In the genomic region with DNA sequence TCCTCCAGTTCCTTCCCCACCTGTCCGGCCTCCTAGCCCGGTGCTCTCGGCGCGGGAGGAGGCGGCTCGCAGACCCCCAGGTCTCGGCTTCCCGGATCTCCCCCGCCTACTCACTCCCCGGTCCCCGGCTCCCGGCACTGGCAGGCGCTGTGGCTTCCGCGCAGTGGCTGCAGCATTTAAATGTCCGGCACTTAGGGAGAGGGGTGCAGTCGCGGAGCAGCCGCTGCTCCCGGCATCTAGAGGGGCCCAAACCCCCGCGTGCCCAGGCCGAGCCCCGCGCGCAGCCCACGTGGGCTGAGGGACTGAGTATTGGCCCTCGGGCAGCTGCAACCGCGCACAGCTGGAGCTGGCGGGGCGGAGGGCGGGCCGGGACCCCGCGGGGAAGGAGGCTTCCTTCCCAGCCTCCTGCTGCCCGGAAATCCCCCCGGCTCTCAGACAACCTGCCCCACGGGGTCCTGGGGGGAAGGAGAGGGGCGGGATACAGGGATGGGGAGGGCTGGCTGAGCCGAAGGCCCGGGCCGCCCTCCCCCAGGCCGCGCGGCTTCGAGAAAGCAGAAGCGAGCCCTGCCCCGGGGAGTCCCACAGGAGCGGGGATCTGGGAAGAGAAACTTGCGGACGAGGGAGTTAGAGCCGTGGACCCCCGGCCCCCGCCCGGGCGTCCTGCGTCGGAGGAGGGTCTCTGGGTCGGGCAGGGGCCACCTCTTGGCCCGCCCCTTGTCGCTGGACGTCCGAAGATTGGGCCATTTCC, we compare ENCODE assay signal across 8 cellular contexts. TPM values are rescaled to one million over a fixed set of nuclear protein-coding genes. Genes with fewer than 3 reads are reported as not detected.
A peak's percentile ranks its signal among the peaks of the same experiment; 100 is the strongest.
DNase-seq lines count a peak whose midpoint lies in the region; ATAC-seq and TF ChIP-seq lines count a peak whose summit lies in the region.

No MANE protein-coding gene starts in this region.

- peaks cover 20% of the 10 kb centered on the region for H3K23me2 ChIP-seq in H9 (ENCODE audit: insufficient read length, low read depth, low read length, poor library complexity, severe bottlenecking)

- H2AK5ac ChIP-seq in H9 (ENCODE audit: insufficient read length, low read length) = no peak overlapping the region

- H3K9me3 Mint-ChIP-seq in H9 = peaks cover 0 to 3% of the 10 kb centered on the region in 2 experiments; a peak in 2 of 5 replicates
- H3K9me3 Mint-ChIP-seq in activated CD8-positive, alpha-beta T cell treated with anti-CD3 and anti-CD28 coated beads, Interleukin-2, amount 10 ng/mL, durations not matched to agents 7 days and 5 days (ENCODE audit: insufficient read depth) = no peaks in the 10 kb centered on the region

- H2BK12ac ChIP-seq in H9 (ENCODE audit: insufficient read length, low read depth, low read length) = no peak overlapping the region

- H4K8ac ChIP-seq in H9 (replicated peaks; ENCODE audit: insufficient read length, low read depth, low read length) = no peak overlapping the region

- no peak overlapping the region for H4K91ac ChIP-seq in H9 (ENCODE audit: insufficient read length, low read depth, low read length)

- H4K5ac ChIP-seq in H9 (ENCODE audit: insufficient read length, low read depth, low read length) = no peak overlapping the region

- peaks cover 64% of the 10 kb centered on the region for H3K27me3 Mint-ChIP-seq in H9 (ENCODE audit: low read depth)
- peaks cover 32% of the 10 kb centered on the region for H3K27me3 Mint-ChIP-seq in activated CD8-positive, alpha-beta T cell treated with anti-CD3 and anti-CD28 coated beads, Interleukin-2, amount 10 ng/mL, durations not matched to agents 7 days and 5 days (ENCODE audit: low read depth)

- peak; percentile 43 for ATAC-seq in activated CD8-positive, alpha-beta T cell treated with anti-CD3 and anti-CD28 coated beads, Interleukin-2, amount 10 ng/mL, durations not matched to agents 7 days and 5 days
- ATAC-seq in right cardiac atrium = peak; percentile 34 to 51

- no peak overlapping the region for H3K9ac ChIP-seq in H9 (ENCODE audit: extremely low read depth, insufficient read length, low read length)

- no peak overlapping the region for H3K23ac ChIP-seq in H9 (ENCODE audit: insufficient read length, low read depth, low read length)

- no peak overlapping the region for H3T11ph ChIP-seq in H9 (ENCODE audit: low read length)

- H3K4me1 ChIP-seq in H9 (ENCODE audit: insufficient read depth, low read length) (no peaks in the 10 kb centered on the region), right cardiac atrium (ENCODE audit: control insufficient read depth, insufficient read depth, low read length) (no peaks in the 10 kb centered on the region)

- no peak overlapping the region for H2BK15ac ChIP-seq in H9 (ENCODE audit: low read depth, low read length)

- peak overlapping the region; percentile 33 for H3K4me3 ChIP-seq in right cardiac atrium (ENCODE audit: low read length)
- peak overlapping the region; percentile 28 to 49 (median 37) for H3K4me3 ChIP-seq in skin epidermis

- no peak overlapping the region for H3K27ac Mint-ChIP-seq in H9
- H3K27ac Mint-ChIP-seq in activated CD8-positive, alpha-beta T cell treated with anti-CD3 and anti-CD28 coated beads, Interleukin-2, amount 10 ng/mL, durations not matched to agents 7 days and 5 days = peak overlapping the region; percentile 61

- peak; percentile 73 for DNase-seq in 8988T
- peak; percentile 66 for DNase-seq in H9
- no peak for DNase-seq in activated CD8-positive, alpha-beta T cell treated with anti-CD3 and anti-CD28 coated beads, Interleukin-2, amount 10 ng/mL, durations not matched to agents 7 days and 5 days
- DNase-seq in right cardiac atrium = peak in 1 of 3 donors; percentile 58
- no peak for DNase-seq in GOT3 (lab: John Stamatoyannopoulos, UW)
- DNase-seq in kidney tubule cell (ENCODE audit: low spot score) = no peak
- no peak for DNase-seq in SW480 (ENCODE audit: low spot score)

- H3K27me3 ChIP-seq in H9 (ENCODE audit: insufficient read depth, low read length) (no peaks in the 10 kb centered on the region), right cardiac atrium (ENCODE audit: control insufficient read depth, insufficient read depth) (no peaks in the 10 kb centered on the region)

- H2BK20ac ChIP-seq in H9 (ENCODE audit: low read depth, low read length, poor library complexity, severe bottlenecking) = no peak overlapping the region

- TF ChIP-seq CTCF in H9 (conservative IDR thresholded peaks at IDR 0.05) = no peak

- H4K20me1 ChIP-seq in H9 (ENCODE audit: control insufficient read depth, insufficient read depth, insufficient read length) = no peaks in the 10 kb centered on the region

- H3K18ac ChIP-seq in H9 (ENCODE audit: insufficient read length, low read depth, low read length) = peak overlapping the region; percentile 82

- peak overlapping the region; percentile 79 to 91 for H3K4me3 Mint-ChIP-seq in H9
- peak overlapping the region; percentile 83 for H3K4me3 Mint-ChIP-seq in activated CD8-positive, alpha-beta T cell treated with anti-CD3 and anti-CD28 coated beads, Interleukin-2, amount 10 ng/mL, durations not matched to agents 7 days and 5 days

- H3K9me3 ChIP-seq in H9 (ENCODE audit: control insufficient read depth, low read depth, low read length) = no peaks in the 10 kb centered on the region
- no peaks in the 10 kb centered on the region for H3K9me3 ChIP-seq in right cardiac atrium (ENCODE audit: control insufficient read depth, low read length)

- no peaks in the 10 kb centered on the region for H3K79me2 ChIP-seq in H9 (ENCODE audit: insufficient read depth, low read length)

- CTCF ChIA-PET in activated CD8-positive, alpha-beta T cell treated with anti-CD3 and anti-CD28 coated beads, Interleukin-2, amount 10 ng/mL, durations not matched to agents 7 days and 5 days (lab: Charles Lee) = interaction anchor here (0.8 to 16.3 kb wide), 6 partner anchors 12 to 86 kb away, joined by 3 to 270 read pairs (median 4); no protein-coding TSS in a partner anchor

- H3K4ac ChIP-seq in H9 (ENCODE audit: low read depth, low read length) = no peak overlapping the region

- H3K4me1 Mint-ChIP-seq in H9 = peaks cover 2 to 11% of the 10 kb centered on the region in 2 experiments; a peak in 3 of 4 replicates
- H3K4me1 Mint-ChIP-seq in activated CD8-positive, alpha-beta T cell treated with anti-CD3 and anti-CD28 coated beads, Interleukin-2, amount 10 ng/mL, durations not matched to agents 7 days and 5 days (ENCODE audit: low read depth) = peaks cover 50% of the 10 kb centered on the region

- H2AFZ ChIP-seq in H9 (ENCODE audit: low read length) = no peak overlapping the region

- POLR2A ChIA-PET in activated CD8-positive, alpha-beta T cell treated with anti-CD3 and anti-CD28 coated beads, Interleukin-2, amount 10 ng/mL, durations not matched to agents 7 days and 5 days (lab: Charles Lee) = interaction anchor here (1.0 to 1.4 kb wide), 4 partner anchors 11 to 83 kb away, joined by 3 to 5 read pairs (median 4); no protein-coding TSS in a partner anchor

- intact Hi-C loops in right cardiac atrium (cut with DNase I) = no loop called here

- H3K14ac ChIP-seq in H9 (ENCODE audit: insufficient read depth, low read length) = peak overlapping the region; percentile 48; the same call in 1 of the 2 replicates

- peaks cover 5 to 20% (median 19%) of the 10 kb centered on the region in 3 experiments for H3K36me3 Mint-ChIP-seq in H9 (ENCODE audit: insufficient read depth in 1 of 3, low read depth in 3 of 3)
- H3K36me3 Mint-ChIP-seq in activated CD8-positive, alpha-beta T cell treated with anti-CD3 and anti-CD28 coated beads, Interleukin-2, amount 10 ng/mL, durations not matched to agents 7 days and 5 days (ENCODE audit: low read depth) = peaks cover 39% of the 10 kb centered on the region

- H2BK5ac ChIP-seq in H9 (ENCODE audit: insufficient read length, low read length) = no peak overlapping the region

- H2BK120ac ChIP-seq in H9 (ENCODE audit: low read depth, low read length, poor library complexity, severe bottlenecking) = no peak overlapping the region

- no CpG with 5 or more reads among the region's 65 CpGs for WGBS in H9 (ENCODE audit: extremely low coverage, insufficient read length, low lambda C conversion rate)
- WGBS in right cardiac atrium = under 1% methylated on average over 65 of the region's 65 CpGs

- H3K79me1 ChIP-seq in H9 (ENCODE audit: insufficient read depth, low read depth, low read length, poor library complexity, severe bottlenecking) = no peaks in the 10 kb centered on the region

- H3K4me2 ChIP-seq in H9 (ENCODE audit: insufficient read depth, insufficient read length, low read length) = peak overlapping the region; percentile 87

- H3K56ac ChIP-seq in H9 (ENCODE audit: insufficient read length, low read depth, low read length) = no peak overlapping the region

- no peak overlapping the region for H3K27ac ChIP-seq in H9 (ENCODE audit: insufficient read length, low read depth, low read length)
- H3K27ac ChIP-seq in right cardiac atrium (ENCODE audit: low read length) = no peak overlapping the region
- H3K27ac ChIP-seq in skin epidermis = peak overlapping the region in 16 of 21 experiments; percentile 0 to 78 (median 53)

RNA-seq across cellular contexts. Expression of a gene that starts 0.4 kb away (rescaled TPM):
- total RNA-seq in H9 (2021) (13.5 and 14.2 TPM in 2 replicates), right cardiac atrium (1 to 10 TPM in 2 of 4 donors, under 1 TPM in 2; 0.72 to 1.7 (median 0.95) TPM)
- total RNA-seq in activated CD8-positive, alpha-beta T cell treated with anti-CD3 and anti-CD28 coated beads, Interleukin-2, amount 10 ng/mL, durations not matched to agents 7 days and 5 days = 10 to 100 TPM; 58.0 to 66.1 TPM
- polyA plus RNA-seq in right cardiac atrium = 0.68 TPM

RNA-seq across cellular contexts. Expression of a gene that starts 9.2 kb away (rescaled TPM):
- 13.5 TPM in 2 replicates for total RNA-seq in H9 (2021)
- total RNA-seq in activated CD8-positive, alpha-beta T cell treated with anti-CD3 and anti-CD28 coated beads, Interleukin-2, amount 10 ng/mL, durations not matched to agents 7 days and 5 days = under 1 TPM; 0.84 to 0.94 TPM
- not detected for total RNA-seq in right cardiac atrium
- polyA plus RNA-seq in right cardiac atrium = not detected

RNA-seq across cellular contexts. Expression of a gene that starts 19.5 kb away (rescaled TPM):
- total RNA-seq in H9 (2021) (2.0 and 2.6 TPM in 2 replicates), right cardiac atrium (10 to 100 TPM; 27.5 to 55.0 (median 37.8) TPM)
- total RNA-seq in activated CD8-positive, alpha-beta T cell treated with anti-CD3 and anti-CD28 coated beads, Interleukin-2, amount 10 ng/mL, durations not matched to agents 7 days and 5 days = 1,000 to 10,000 TPM; 1,836 to 1,884 TPM
- polyA plus RNA-seq in right cardiac atrium = 62.8 TPM

RNA-seq across cellular contexts. Expression of a gene that starts 22.1 kb away (rescaled TPM):
- total RNA-seq in H9 (2021) (65.7 and 68.2 TPM in 2 replicates), right cardiac atrium (10 to 100 TPM; 11.1 to 13.7 (median 13.0) TPM)
- 10 to 100 TPM; 57.4 to 57.9 TPM for total RNA-seq in activated CD8-positive, alpha-beta T cell treated with anti-CD3 and anti-CD28 coated beads, Interleukin-2, amount 10 ng/mL, durations not matched to agents 7 days and 5 days
- polyA plus RNA-seq in right cardiac atrium = 13.1 TPM

RNA-seq across cellular contexts. Expression of a gene that starts 22.2 kb away (rescaled TPM):
- 61.1 and 61.3 TPM in 2 replicates for total RNA-seq in H9 (2021)
- total RNA-seq in activated CD8-positive, alpha-beta T cell treated with anti-CD3 and anti-CD28 coated beads, Interleukin-2, amount 10 ng/mL, durations not matched to agents 7 days and 5 days = 10 to 100 TPM; 41.0 to 41.7 TPM
- total RNA-seq in right cardiac atrium = 10 to 100 TPM; 43.7 to 80.5 (median 64.6) TPM
- polyA plus RNA-seq in right cardiac atrium = 122 TPM

Comparison
In these comparisons a context has a peak if more than half of its experiments do, and no peak if none do; other contexts are left out.
1. DNase-seq: peak in 8988T (single experiment) and H9 (single experiment); none in activated CD8-positive, alpha-beta T cell treated with anti-CD3 and anti-CD28 coated beads, Interleukin-2, amount 10 ng/mL, durations not matched to agents 7 days and 5 days (single experiment), GOT3 (single experiment), kidney tubule cell (single experiment) and SW480 (single experiment).
2. H3K27ac ChIP-seq: peak in skin epidermis (16 of 21); none in H9 (single experiment) and right cardiac atrium (single experiment).
3. RNA of a gene that starts 19.5 kb away (total RNA-seq): 1,836 to 1,884 TPM in activated CD8-positive, alpha-beta T cell treated with anti-CD3 and anti-CD28 coated beads, Interleukin-2, amount 10 ng/mL, durations not matched to agents 7 days and 5 days; 27.5 to 55.0 TPM in right cardiac atrium and 2.0 to 2.6 TPM in H9; every median in the first group is over 10 times any median in the second.